ENCODE assay signal across 2 cellular contexts in genomic region chr3:42610978-42611377, GRCh38.
TF ChIP-seq lines count a peak whose summit lies in the region.

No MANE protein-coding gene starts in this region.

TF ChIP-seq in A549, 52 proteins besides CTCF, POLR2A, EP300 and RAD21:
- TF ChIP-seq NR3C1 (IDR thresholded peaks at IDR 0.05) (no peak), MAZ (IDR thresholded peaks at IDR 0.05; ENCODE audit: borderline replicate concordance, low read depth, low read length) (no peak), EHMT2 (IDR thresholded peaks at IDR 0.05; ENCODE audit: low read depth) (no peak), MAX (IDR thresholded peaks at IDR 0.05) (no peak), MYC (IDR thresholded peaks at IDR 0.05; ENCODE audit: borderline replicate concordance, low read length) (no peak), NPAS2 (CRISPR knock-in tag; IDR thresholded peaks at IDR 0.05; ENCODE audit: borderline replicate concordance) (no peak), GATA3 (IDR thresholded peaks at IDR 0.05; ENCODE audit: borderline replicate concordance) (no peak), HES2 (IDR thresholded peaks at IDR 0.05) (no peak), RNF2 (IDR thresholded peaks at IDR 0.05; ENCODE audit: borderline replicate concordance, low read depth) (no peak), RARB (CRISPR knock-in tag; IDR thresholded peaks at IDR 0.05) (no peak)
- TF ChIP-seq, protein P1, sequence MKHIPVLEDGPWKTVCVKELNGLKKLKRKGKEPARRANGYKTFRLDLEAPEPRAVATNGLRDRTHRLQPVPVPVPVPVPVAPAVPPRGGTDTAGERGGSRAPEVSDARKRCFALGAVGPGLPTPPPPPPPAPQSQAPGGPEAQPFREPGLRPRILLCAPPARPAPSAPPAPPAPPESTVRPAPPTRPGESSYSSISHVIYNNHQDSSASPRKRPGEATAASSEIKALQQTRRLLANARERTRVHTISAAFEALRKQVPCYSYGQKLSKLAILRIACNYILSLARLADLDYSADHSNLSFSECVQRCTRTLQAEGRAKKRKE (CRISPR knock-in tag; IDR thresholded peaks at IDR 0.05; ENCODE audit: low read depth): no peak
TF ChIP-seq in A549: peak in this region for 0.

TF ChIP-seq in GM12878, 131 proteins besides CTCF, POLR2A, EP300 and RAD21:
- TF ChIP-seq POLR2AphosphoS5 (IDR thresholded peaks at IDR 0.05; ENCODE audit: low read length): no peak
- TF ChIP-seq NR2C2 (IDR thresholded peaks at IDR 0.05; ENCODE audit: borderline replicate concordance, control insufficient read depth, insufficient read length, low read depth): no peak
- no peak for TF ChIP-seq TCF3 (IDR thresholded peaks at IDR 0.05; ENCODE audit: borderline replicate concordance, insufficient read depth, low read depth, low read length)
- no peak for TF ChIP-seq NFXL1 (IDR thresholded peaks at IDR 0.05; ENCODE audit: borderline replicate concordance)
- no peak for TF ChIP-seq ZBED1 (IDR thresholded peaks at IDR 0.05; ENCODE audit: borderline replicate concordance)
- no peak for TF ChIP-seq HDAC2 (IDR thresholded peaks at IDR 0.05)
- TF ChIP-seq, protein P2, sequence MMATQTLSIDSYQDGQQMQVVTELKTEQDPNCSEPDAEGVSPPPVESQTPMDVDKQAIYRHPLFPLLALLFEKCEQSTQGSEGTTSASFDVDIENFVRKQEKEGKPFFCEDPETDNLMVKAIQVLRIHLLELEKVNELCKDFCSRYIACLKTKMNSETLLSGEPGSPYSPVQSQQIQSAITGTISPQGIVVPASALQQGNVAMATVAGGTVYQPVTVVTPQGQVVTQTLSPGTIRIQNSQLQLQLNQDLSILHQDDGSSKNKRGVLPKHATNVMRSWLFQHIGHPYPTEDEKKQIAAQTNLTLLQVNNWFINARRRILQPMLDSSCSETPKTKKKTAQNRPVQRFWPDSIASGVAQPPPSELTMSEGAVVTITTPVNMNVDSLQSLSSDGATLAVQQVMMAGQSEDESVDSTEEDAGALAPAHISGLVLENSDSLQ (IDR thresholded peaks at IDR 0.05): no peak
- no peak for TF ChIP-seq MTA3 (IDR thresholded peaks at IDR 0.05; ENCODE audit: borderline replicate concordance, low read length)
- TF ChIP-seq MEF2A (IDR thresholded peaks at IDR 0.05; ENCODE audit: insufficient read depth, low read depth, low read length): no peak
